In the genomic region with DNA sequence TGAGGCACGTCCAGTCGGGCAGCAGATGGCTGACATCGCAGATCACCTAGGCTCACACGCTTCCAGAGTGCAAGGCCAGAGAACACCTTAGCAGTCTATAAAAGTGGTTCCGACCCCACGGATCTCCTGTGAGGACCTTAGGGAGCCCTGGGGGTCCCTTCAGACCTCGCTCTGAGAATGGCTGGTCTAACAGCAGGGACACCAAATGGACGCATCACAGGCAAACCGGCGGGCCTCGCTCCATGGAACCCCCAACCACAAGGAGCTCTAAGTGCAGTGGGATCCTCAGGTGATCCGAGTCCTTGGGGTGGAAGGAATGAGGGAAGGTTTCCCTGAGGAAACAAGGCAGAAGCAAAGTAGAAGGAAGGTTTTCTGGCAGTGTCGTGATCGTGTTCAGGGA, we compare ENCODE assay signal across 22 cellular contexts.
"Had no signal": no experiment of that assay in that cellular context is flagged by ENCODE, and none has a peak within 500 bp of the region (broad histone marks: within the 10 kb centered on the region; RNA-seq: fewer than 3 reads in every experiment).

No MANE protein-coding gene starts in this region.

- H3K36me3 ChIP-seq: MG63 had no signal

- DNase-seq: IMR-90, Karpas-422, KG1, MG63, NCI-H1092, NCI-H1105 treated with DMSO at 0.1 percent for 48 hours, NCI-H1417 treated with DMSO at 0.1 percent for 48 hours, NCI-H146, NCI-H1694 treated with DMSO at 0.1 percent for 48 hours, NCI-H1930, NCI-H2081 treated with DMSO at 0.1 percent for 48 hours, NCI-H2171, NCI-H226, NCI-H446, NCI-H510A, NCI-H524 treated with DMSO at 0.1 percent for 48 hours, NCI-H69, NCI-H774, RPMI8226, SHP77, SK-N-SH had no signal

- H3K9me3 ChIP-seq: MG63, SK-N-SH had no signal

- H3K4me2 ChIP-seq: SK-N-SH had no signal

- H3K4me3 ChIP-seq: MG63 had no signal

- H3K27me3 ChIP-seq: MG63 had no signal

- FAIRE-seq: RCC 7860 had no signal

- H3K9ac ChIP-seq: SK-N-SH had no signal
